ENCODE assay signal across 13 cellular contexts in the genomic region with DNA sequence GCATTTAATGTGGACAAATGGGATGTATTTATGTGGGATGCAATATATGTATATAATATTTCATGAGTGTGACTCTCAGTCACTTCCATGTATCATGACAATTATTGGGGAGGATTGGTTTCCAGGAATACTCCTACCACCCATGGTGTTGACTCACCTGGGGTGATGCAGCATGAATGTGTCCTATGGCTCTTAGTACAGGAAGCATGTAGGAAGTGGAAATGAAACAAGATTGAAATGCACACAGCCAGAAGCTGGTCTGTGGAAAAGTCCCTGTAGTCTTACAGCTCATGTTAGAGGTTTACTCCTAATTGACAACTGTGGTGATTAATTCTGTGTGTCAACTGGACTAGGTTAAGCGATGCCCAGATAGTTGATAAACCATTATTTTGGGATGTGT.
DNase-seq lines count a peak whose midpoint lies in the region; ATAC-seq, FAIRE-seq and TF ChIP-seq lines count a peak whose summit lies in the region.
"Had no signal": no experiment of that assay in that cellular context is flagged by ENCODE, and none has a peak within 500 bp of the region (broad histone marks: within the 10 kb centered on the region; RNA-seq: fewer than 3 reads in every experiment).

No MANE protein-coding gene starts in this region.

- no CpG with 5 or more reads among the region's 1 CpG for WGBS in mesendoderm (ENCODE audit: extremely low coverage, insufficient coverage, low lambda C conversion rate)

- H3K27me3 ChIP-seq in left lung (no peaks in the 10 kb centered on the region), mesendoderm (ENCODE audit: insufficient read depth, low read length, poor library complexity) (no peaks in the 10 kb centered on the region), Peyer's patch (no peaks in the 10 kb centered on the region)

- H4K8ac ChIP-seq in mesendoderm (ENCODE audit: low read depth, low read length), result no peak overlapping the region

- no peak overlapping the region for H3K4me3 ChIP-seq in left lung
- H3K4me3 ChIP-seq in mesendoderm (ENCODE audit: low read length), result no peak overlapping the region
- H3K4me3 ChIP-seq in Peyer's patch, result no peak overlapping the region
- H3K4me3 ChIP-seq: A549, smooth muscle cell had no signal

- no peak overlapping the region for H2BK120ac ChIP-seq in mesendoderm (ENCODE audit: low read depth, low read length)

- no peak for DNase-seq in activated CD4-positive, CD25-positive, alpha-beta regulatory T cell (lab: John Stamatoyannopoulos, UW)
- peak; percentile 25 for DNase-seq in H54 (ENCODE audit: insufficient read length, low spot score)
- DNase-seq in left lung, result no peak
- no peak for DNase-seq in mesendoderm
- DNase-seq in Peyer's patch, result no peak
- DNase-seq: effector memory CD8-positive, alpha-beta T cell; glutamatergic neuron; T-helper 1 cell had no signal

- no peak overlapping the region for H3K56ac ChIP-seq in mesendoderm (ENCODE audit: low read length)

- intact Hi-C loops in left lung (cut with DNase I), result no loop called here

- H3K18ac ChIP-seq in mesendoderm (ENCODE audit: low read length), result no peak overlapping the region

- H3K4me2 ChIP-seq in mesendoderm (ENCODE audit: low read length), result no peak overlapping the region
- H3K4me2 ChIP-seq: A549, smooth muscle cell had no signal

- no peaks in the 10 kb centered on the region for H3K36me3 Mint-ChIP-seq in activated T-helper 17 cell treated with anti-CD3 and anti-CD28 coated beads, Interleukin-2, amount 50 U/mL, for 72 hours (ENCODE audit: low read depth)

- H4K5ac ChIP-seq in mesendoderm (ENCODE audit: low read length), result no peak overlapping the region

- TF ChIP-seq CTCF in left lung (IDR thresholded peaks at IDR 0.05) (no peak), Peyer's patch (IDR thresholded peaks at IDR 0.05) (no peak)

- H3K23ac ChIP-seq in mesendoderm (ENCODE audit: low read length), result no peak overlapping the region

- no peaks in the 10 kb centered on the region for H3K27me3 Mint-ChIP-seq in activated T-helper 17 cell treated with anti-CD3 and anti-CD28 coated beads, Interleukin-2, amount 50 U/mL, for 72 hours

- H3K9me3 ChIP-seq in left lung (no peaks in the 10 kb centered on the region), Peyer's patch (no peaks in the 10 kb centered on the region)
- H3K9me3 ChIP-seq: A549 had no signal

- no peak overlapping the region for H2BK5ac ChIP-seq in mesendoderm (ENCODE audit: low read length)

- no peaks in the 10 kb centered on the region for H3K36me3 ChIP-seq in left lung
- no peaks in the 10 kb centered on the region for H3K36me3 ChIP-seq in mesendoderm (ENCODE audit: control insufficient read depth, insufficient read depth, low read length)
- H3K36me3 ChIP-seq in Peyer's patch, result no peaks in the 10 kb centered on the region

- TF ChIP-seq POLR2A in H54 (IDR thresholded peaks at IDR 0.05; ENCODE audit: low read depth, low read length), result no peak
- no peak for TF ChIP-seq POLR2A in Peyer's patch (IDR thresholded peaks at IDR 0.05)

- no peak overlapping the region for H3K4ac ChIP-seq in mesendoderm (ENCODE audit: low read depth, low read length)

- H3K4me3 Mint-ChIP-seq in activated T-helper 17 cell treated with anti-CD3 and anti-CD28 coated beads, Interleukin-2, amount 50 U/mL, for 72 hours, result peak overlapping the region; percentile 21
- H3K4me3 Mint-ChIP-seq: effector memory CD8-positive, alpha-beta T cell had no signal

- no peak overlapping the region for H2BK15ac ChIP-seq in mesendoderm (replicated peaks; ENCODE audit: low read depth)

- no peaks in the 10 kb centered on the region for H3K79me1 ChIP-seq in mesendoderm (ENCODE audit: low read length)

- H3K4me1 Mint-ChIP-seq in activated T-helper 17 cell treated with anti-CD3 and anti-CD28 coated beads, Interleukin-2, amount 50 U/mL, for 72 hours, result peaks cover 13% of the 10 kb centered on the region

- no peaks in the 10 kb centered on the region for H3K79me2 ChIP-seq in mesendoderm (ENCODE audit: control insufficient read depth, insufficient read depth, low read length)

- no peak overlapping the region for H3K27ac ChIP-seq in left lung
- H3K27ac ChIP-seq in mesendoderm (ENCODE audit: low read depth, low read length), result no peak overlapping the region
- H3K27ac ChIP-seq in Peyer's patch, result peak overlapping the region in 1 of 4 donors; percentile 62
- H3K27ac ChIP-seq: A549 had no signal

- H3K4me1 ChIP-seq in left lung, result peaks cover 9 to 25% of the 10 kb centered on the region in 2 donors
- no peaks in the 10 kb centered on the region for H3K4me1 ChIP-seq in mesendoderm (ENCODE audit: control insufficient read depth, low read depth, low read length)
- peaks cover 0 to 6% (median 0%) of the 10 kb centered on the region in 4 donors for H3K4me1 ChIP-seq in Peyer's patch
- H3K4me1 ChIP-seq: A549 had no signal

- no peak for FAIRE-seq in H54 (lab: Jason Lieb, UNC)
- FAIRE-seq: A549 had no signal

- peak overlapping the region; percentile 75 for H3K27ac Mint-ChIP-seq in activated T-helper 17 cell treated with anti-CD3 and anti-CD28 coated beads, Interleukin-2, amount 50 U/mL, for 72 hours

- ATAC-seq in activated CD4-positive, CD25-positive, alpha-beta regulatory T cell treated with anti-CD3 and anti-CD28 coated beads, Interleukin-2, amount 50 U/mL, for 24 hours, result peak; percentile 42 to 53
- peak; percentile 84 for ATAC-seq in activated T-helper 17 cell treated with anti-CD3 and anti-CD28 coated beads, Interleukin-2, amount 50 U/mL, for 72 hours (replicated peaks)
- ATAC-seq in left lung (peak; percentile 14), GM18511 (IDR thresholded peaks at IDR 0.05; ENCODE audit: unreplicated experiment) (no peak)
- ATAC-seq: A549; effector memory CD8-positive, alpha-beta T cell had no signal

- no peaks in the 10 kb centered on the region for H3K9me3 Mint-ChIP-seq in activated T-helper 17 cell treated with anti-CD3 and anti-CD28 coated beads, Interleukin-2, amount 50 U/mL, for 72 hours
- H3K9me3 Mint-ChIP-seq: effector memory CD8-positive, alpha-beta T cell had no signal

- H2AK5ac ChIP-seq in mesendoderm (ENCODE audit: low read length), result no peak overlapping the region

- H3K9ac ChIP-seq in mesendoderm (ENCODE audit: low read length), result no peak overlapping the region
